Comparison of ENCODE assay signal across 14 cellular contexts in genomic region chr5:68148096-68148495, GRCh38.
A peak's percentile ranks its signal among the peaks of the same experiment; 100 is the strongest.
DNase-seq lines count a peak whose midpoint lies in the region; ATAC-seq and TF ChIP-seq lines count a peak whose summit lies in the region.
"Had no signal": no experiment of that assay in that cellular context is flagged by ENCODE, and none has a peak within 500 bp of the region (broad histone marks: within the 10 kb centered on the region; RNA-seq: fewer than 3 reads in every experiment).

No MANE protein-coding gene starts in this region.

- H3K9ac ChIP-seq in smooth muscle cell (ENCODE audit: low read depth) = no peak overlapping the region
- H3K9ac ChIP-seq: GM23248 had no signal

- peaks cover 3% of the 10 kb centered on the region for H3K4me1 Mint-ChIP-seq in activated T-helper 2 cell treated with anti-CD3 and anti-CD28 coated beads, Interferon-gamma antibody, Interleukin-2, Interleukin-4, amounts not matched to agents 10 μg/mL and 5 μg/mL and 100 μg/mL, durations not matched to agents 14 hours and 24 hours and 36 hours (ENCODE audit: low read depth)
- H3K4me1 Mint-ChIP-seq: T-cell had no signal

- DNase-seq in GM06990 (ENCODE audit: extremely low read depth, insufficient read length) = no peak
- no peak for DNase-seq in NCI-H1048 (lab: John Stamatoyannopoulos, UW)
- no peak for DNase-seq in smooth muscle cell (lab: John Stamatoyannopoulos, UW; ENCODE audit: unreplicated experiment)
- DNase-seq in activated T-helper 2 cell treated with anti-CD3 and anti-CD28 coated beads, Interferon-gamma antibody, Interleukin-2, Interleukin-4, amounts not matched to agents 10 μg/mL and 5 μg/mL and 100 μg/mL, durations not matched to agents 14 hours and 24 hours and 36 hours (ENCODE audit: low spot score) = no peak
- DNase-seq in psoas muscle = no peak
- DNase-seq: activated CD4-positive, alpha-beta T cell treated with anti-CD3 and anti-CD28 coated beads, Interleukin-2, amount 50 U/mL, for 1 hour; activated gamma-delta T cell; body of pancreas; GM23248; NCI-H226; T-cell had no signal

- no peak overlapping the region for H2AFZ ChIP-seq in smooth muscle cell (ENCODE audit: low read depth)
- H2AFZ ChIP-seq: GM23248 had no signal

- peaks cover 9% of the 10 kb centered on the region for H3K9me3 Mint-ChIP-seq in activated T-helper 2 cell treated with anti-CD3 and anti-CD28 coated beads, Interferon-gamma antibody, Interleukin-2, Interleukin-4, amounts not matched to agents 10 μg/mL and 5 μg/mL and 100 μg/mL, durations not matched to agents 14 hours and 24 hours and 36 hours

- no peak overlapping the region for H3K27ac Mint-ChIP-seq in activated T-helper 2 cell treated with anti-CD3 and anti-CD28 coated beads, Interferon-gamma antibody, Interleukin-2, Interleukin-4, amounts not matched to agents 10 μg/mL and 5 μg/mL and 100 μg/mL, durations not matched to agents 14 hours and 24 hours and 36 hours
- H3K27ac Mint-ChIP-seq: T-cell had no signal

- H3K9me3 ChIP-seq in smooth muscle cell (replicated peaks; ENCODE audit: low read depth) (no peaks in the 10 kb centered on the region), psoas muscle (no peaks in the 10 kb centered on the region)
- H3K9me3 ChIP-seq: body of pancreas had no signal

- no peaks in the 10 kb centered on the region for H3K36me3 ChIP-seq in GM06990 (ENCODE audit: control insufficient read depth, insufficient read depth, low read length)
- H3K36me3 ChIP-seq in smooth muscle cell (ENCODE audit: low read depth) = no peaks in the 10 kb centered on the region
- no peaks in the 10 kb centered on the region for H3K36me3 ChIP-seq in psoas muscle (ENCODE audit: insufficient read depth in 1 of 2, low read depth in 1 of 2)

- H3K36me3 Mint-ChIP-seq in activated T-helper 2 cell treated with anti-CD3 and anti-CD28 coated beads, Interferon-gamma antibody, Interleukin-2, Interleukin-4, amounts not matched to agents 10 μg/mL and 5 μg/mL and 100 μg/mL, durations not matched to agents 14 hours and 24 hours and 36 hours (ENCODE audit: low read depth) = no peaks in the 10 kb centered on the region
- H3K36me3 Mint-ChIP-seq: T-cell had no signal

- H3K4me3 Mint-ChIP-seq in activated T-helper 2 cell treated with anti-CD3 and anti-CD28 coated beads, Interferon-gamma antibody, Interleukin-2, Interleukin-4, amounts not matched to agents 10 μg/mL and 5 μg/mL and 100 μg/mL, durations not matched to agents 14 hours and 24 hours and 36 hours (ENCODE audit: low read depth) = no peak overlapping the region
- H3K4me3 Mint-ChIP-seq: T-cell had no signal

- H3F3A ChIP-seq in smooth muscle cell (ENCODE audit: low read depth) = no peaks in the 10 kb centered on the region

- 90% methylated on average over 3 of the region's 3 CpGs for WGBS in smooth muscle cell (ENCODE audit: low lambda C conversion rate)
- 77 to 78% (median 77%) methylated on average over 3 of the region's 3 CpGs for WGBS in psoas muscle, 3 donors

- no peak overlapping the region for H3K4me2 ChIP-seq in smooth muscle cell

- H3K79me2 ChIP-seq in smooth muscle cell (ENCODE audit: low read depth) = no peaks in the 10 kb centered on the region

- ATAC-seq in GM19043 (IDR thresholded peaks at IDR 0.05; ENCODE audit: low read depth, unreplicated experiment) (peak; percentile 50), HG02642 (IDR thresholded peaks at IDR 0.05; ENCODE audit: poor library complexity, unreplicated experiment) (peak; percentile 67), HG03432 (IDR thresholded peaks at IDR 0.05; ENCODE audit: unreplicated experiment) (peak; percentile 61), psoas muscle (no peak)
- ATAC-seq: body of pancreas, T-cell had no signal

- intact Hi-C loops in activated T-helper 2 cell treated with anti-CD3 and anti-CD28 coated beads, Interferon-gamma antibody, Interleukin-2, Interleukin-4, amounts not matched to agents 10 μg/mL and 5 μg/mL and 100 μg/mL, durations not matched to agents 14 hours and 24 hours and 36 hours (cut with micrococcal nuclease) = no loop called here
- intact Hi-C loops in psoas muscle (cut with DNase I) = no loop called here

- no peaks in the 10 kb centered on the region for H3K27me3 ChIP-seq in GM06990 (replicated peaks; ENCODE audit: control insufficient read depth, insufficient read depth, low read length)
- no peaks in the 10 kb centered on the region for H3K27me3 ChIP-seq in smooth muscle cell (ENCODE audit: low read depth)
- H3K27me3 ChIP-seq in psoas muscle (ENCODE audit: insufficient read depth in 3 of 3, low read length in 2 of 3) = no peaks in the 10 kb centered on the region
- H3K27me3 ChIP-seq: body of pancreas had no signal

- H3K4me3 ChIP-seq in GM06990 (replicated peaks; ENCODE audit: low read depth, low read length) = peak overlapping the region; percentile 21
- H3K4me3 ChIP-seq in smooth muscle cell = no peak overlapping the region
- H3K4me3 ChIP-seq in psoas muscle = no peak overlapping the region
- H3K4me3 ChIP-seq: body of pancreas, GM23248 had no signal

- H3K27ac ChIP-seq in smooth muscle cell (ENCODE audit: low read depth) (no peak overlapping the region), psoas muscle (no peak overlapping the region)
- H3K27ac ChIP-seq: body of pancreas, GM23248 had no signal

- TF ChIP-seq CTCF in GM06990 (IDR thresholded peaks at IDR 0.05; ENCODE audit: insufficient read depth, low read length, poor library complexity, severe bottlenecking) (no peak), smooth muscle cell (IDR thresholded peaks at IDR 0.05; ENCODE audit: borderline replicate concordance, insufficient read depth, poor library complexity, severe bottlenecking) (no peak), psoas muscle (IDR thresholded peaks at IDR 0.05) (no peak)

- no peaks in the 10 kb centered on the region for H4K20me1 ChIP-seq in smooth muscle cell (ENCODE audit: low read depth)

- no peaks in the 10 kb centered on the region for H3K27me3 Mint-ChIP-seq in activated T-helper 2 cell treated with anti-CD3 and anti-CD28 coated beads, Interferon-gamma antibody, Interleukin-2, Interleukin-4, amounts not matched to agents 10 μg/mL and 5 μg/mL and 100 μg/mL, durations not matched to agents 14 hours and 24 hours and 36 hours (ENCODE audit: low read depth)
- H3K27me3 Mint-ChIP-seq: T-cell had no signal

- H3K4me1 ChIP-seq in smooth muscle cell (ENCODE audit: low read depth) (no peaks in the 10 kb centered on the region), psoas muscle (no peaks in the 10 kb centered on the region)
- H3K4me1 ChIP-seq: body of pancreas had no signal

Comparison
In these comparisons a context has a peak if more than half of its experiments do, and no peak if none do; other contexts are left out.
1. ATAC-seq: peak in GM19043 (single experiment), HG02642 (single experiment) and HG03432 (single experiment); none in psoas muscle (0 of 4).